In the genomic region with DNA sequence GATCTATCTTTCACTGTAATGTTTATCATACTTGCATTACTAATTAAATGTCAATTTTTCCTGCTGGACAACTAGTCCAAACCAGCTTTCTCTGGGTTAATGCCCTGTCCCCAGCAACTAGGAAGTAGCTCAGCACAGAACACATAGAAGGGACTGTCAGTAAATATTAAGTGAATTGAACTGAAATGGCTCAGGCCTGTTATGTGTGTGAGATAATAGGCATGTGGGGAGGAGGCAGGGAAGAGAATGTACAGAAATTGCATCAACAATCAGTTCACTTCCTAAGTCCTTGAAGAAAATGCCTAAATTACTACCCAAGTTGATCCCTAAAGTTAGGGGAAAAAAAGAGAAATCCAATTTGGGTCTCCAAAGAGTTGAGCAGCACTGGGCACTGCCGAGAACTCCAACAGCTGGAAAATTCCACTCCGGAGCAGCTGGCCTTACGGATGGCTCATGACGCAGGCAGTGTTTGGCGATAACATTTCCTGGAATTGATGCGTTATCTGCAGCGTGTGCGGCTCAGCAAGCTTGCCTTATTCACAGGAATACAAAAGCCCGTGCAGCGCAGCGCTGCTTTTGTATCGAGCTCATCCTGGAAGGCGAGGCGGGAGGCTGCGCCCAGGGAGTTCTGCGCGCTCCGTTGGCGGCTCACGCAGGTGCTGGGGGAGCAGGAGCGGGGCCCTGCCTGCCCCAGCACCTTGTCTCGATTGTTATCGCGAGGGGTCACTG, we compare ENCODE assay signal across 14 cellular contexts.
DNase-seq lines count a peak whose midpoint lies in the region; ATAC-seq and TF ChIP-seq lines count a peak whose summit lies in the region.
"Had no signal": no experiment of that assay in that cellular context is flagged by ENCODE, and none has a peak within 500 bp of the region (broad histone marks: within the 10 kb centered on the region; RNA-seq: fewer than 3 reads in every experiment).

No MANE protein-coding gene starts in this region.

- ATAC-seq in gastrocnemius medialis: peak; percentile 36 to 41
- ATAC-seq in HG02885 (IDR thresholded peaks at IDR 0.05; ENCODE audit: poor library complexity, unreplicated experiment): no peak
- ATAC-seq in HG03045 (IDR thresholded peaks at IDR 0.05; ENCODE audit: unreplicated experiment): no peak
- no peak for ATAC-seq in GM19035 (IDR thresholded peaks at IDR 0.05; ENCODE audit: unreplicated experiment)
- ATAC-seq: Panc1 had no signal

- no peak for TF ChIP-seq POLR2A in gastrocnemius medialis (IDR thresholded peaks at IDR 0.05)

- H3K27ac ChIP-seq in coronary artery (no peak overlapping the region), gastrocnemius medialis (peak overlapping the region in 1 of 4 donors; percentile 39)
- H3K27ac ChIP-seq: BLaER1 treated with 17β-estradiol and CSF1 and Interleukin-3, amounts not matched to agents 10 nM and 100 nM; thoracic aorta had no signal

- H3K9me3 ChIP-seq in gastrocnemius medialis: no peaks in the 10 kb centered on the region
- H3K9me3 ChIP-seq: thoracic aorta had no signal

- H3K36me3 ChIP-seq in gastrocnemius medialis: no peaks in the 10 kb centered on the region
- H3K36me3 ChIP-seq: BLaER1 treated with 17β-estradiol and CSF1 and Interleukin-3, amounts not matched to agents 10 nM and 100 nM; thoracic aorta had no signal

- DNase-seq in NCI-H1092 (lab: John Stamatoyannopoulos, UW) (peak; percentile 17), coronary artery (ENCODE audit: low spot score) (no peak), left kidney (ENCODE audit: low read depth, low spot score) (peak; percentile 74), gastrocnemius medialis (no peak), islet precursor cell (no peak)
- DNase-seq: erythroblast, NCI-H187 treated with DMSO at 0.1 percent for 48 hours, occipital lobe had no signal

- H3K27me3 ChIP-seq in gastrocnemius medialis: no peaks in the 10 kb centered on the region
- H3K27me3 ChIP-seq: BLaER1 treated with 17β-estradiol and CSF1 and Interleukin-3, amounts not matched to agents 10 nM and 100 nM had no signal

- intact Hi-C loops in gastrocnemius medialis (cut with DNase I; ENCODE audit: low total_unique reads): no loop called here

- in situ Hi-C loops in gastrocnemius medialis (cut with MboI; ENCODE audit: low sequenced_read_pairs in 4 of 4): no loop called here

- H3K4me1 ChIP-seq in gastrocnemius medialis: peaks cover 0 to 5% of the 10 kb centered on the region in 2 donors
- H3K4me1 ChIP-seq: BLaER1 treated with 17β-estradiol and CSF1 and Interleukin-3, amounts not matched to agents 10 nM and 100 nM had no signal

- TF ChIP-seq CTCF in coronary artery (IDR thresholded peaks at IDR 0.05) (no peak), gastrocnemius medialis (IDR thresholded peaks at IDR 0.05 in 4 of 5, conservative IDR thresholded peaks at IDR 0.05 in 1 of 5) (no peak)

- H3K4me3 ChIP-seq in coronary artery (peak overlapping the region; percentile 30), gastrocnemius medialis (no peak overlapping the region)
- H3K4me3 ChIP-seq: BLaER1 treated with 17β-estradiol and CSF1 and Interleukin-3, amounts not matched to agents 10 nM and 100 nM; thoracic aorta had no signal

Comparison
In these comparisons a context has a peak if more than half of its experiments do, and no peak if none do; other contexts are left out.
1. DNase-seq: peak in NCI-H1092 (single experiment) and left kidney (single experiment); none in coronary artery (single experiment), gastrocnemius medialis (0 of 2) and islet precursor cell (single experiment).
2. ATAC-seq: peak in gastrocnemius medialis (2 of 2); none in HG02885 (single experiment), HG03045 (single experiment) and GM19035 (single experiment).